ENCODE assay signal across 17 cellular contexts in genomic region chr13:99271249-99271648, GRCh38. TPM values are rescaled to one million over a fixed set of nuclear protein-coding genes. Genes with fewer than 3 reads are reported as not detected.
DNase-seq lines count a peak whose midpoint lies in the region; ATAC-seq and TF ChIP-seq lines count a peak whose summit lies in the region.
"Had no signal": no experiment of that assay in that cellular context is flagged by ENCODE, and none has a peak within 500 bp of the region (broad histone marks: within the 10 kb centered on the region; RNA-seq: fewer than 3 reads in every experiment).

No MANE protein-coding gene starts in this region.

- no peaks in the 10 kb centered on the region for H4K20me1 ChIP-seq in OCI-LY3 (ENCODE audit: insufficient read depth, low read length)

- no peaks in the 10 kb centered on the region for H3K27me3 ChIP-seq in CD8-positive, alpha-beta T cell (ENCODE audit: insufficient read depth, low read length)
- no peaks in the 10 kb centered on the region for H3K27me3 ChIP-seq in OCI-LY3 (ENCODE audit: low read depth, low read length)
- no peaks in the 10 kb centered on the region for H3K27me3 ChIP-seq in esophagus muscularis mucosa
- H3K27me3 ChIP-seq: breast epithelium, dorsolateral prefrontal cortex, testis had no signal

- H3K4me2 ChIP-seq in OCI-LY3 (ENCODE audit: low read length): peak overlapping the region; percentile 45

- peaks cover 49% of the 10 kb centered on the region for H3K36me3 Mint-ChIP-seq in CD8-positive, alpha-beta T cell
- H3K36me3 Mint-ChIP-seq in stimulated activated effector memory CD8-positive, alpha-beta T cell treated with anti-CD3 and anti-CD28 coated beads, Interleukin-12 subunit alpha, Interleukin-12 subunit beta, amount 100 ng/mL, for 72 hours: peaks cover 51% of the 10 kb centered on the region

- peaks cover 6% of the 10 kb centered on the region for H3K9me3 Mint-ChIP-seq in CD8-positive, alpha-beta T cell
- peaks cover 3% of the 10 kb centered on the region for H3K9me3 Mint-ChIP-seq in stimulated activated effector memory CD8-positive, alpha-beta T cell treated with anti-CD3 and anti-CD28 coated beads, Interleukin-12 subunit alpha, Interleukin-12 subunit beta, amount 100 ng/mL, for 72 hours

- intact Hi-C loops in CD8-positive, alpha-beta T cell (cut with DNase I, micrococcal nuclease): loop anchor here in 1 of 2 experiments (5.0 kb wide), 2 partner anchors 36 to 231 kb away; partner anchors contain the start of genes GPR183 and TM9SF2
- intact Hi-C loops in esophagus muscularis mucosa (cut with DNase I): loop anchor here (10.0 kb wide), 1 partner anchor 234 kb away; the partner anchor contains the start of gene TM9SF2

- H3K27ac Mint-ChIP-seq in CD8-positive, alpha-beta T cell: peak overlapping the region; percentile 92
- H3K27ac Mint-ChIP-seq in stimulated activated effector memory CD8-positive, alpha-beta T cell treated with anti-CD3 and anti-CD28 coated beads, Interleukin-12 subunit alpha, Interleukin-12 subunit beta, amount 100 ng/mL, for 72 hours: peak overlapping the region; percentile 86

- peaks cover 5% of the 10 kb centered on the region for H3K9me3 ChIP-seq in CD8-positive, alpha-beta T cell (ENCODE audit: low read length)
- H3K9me3 ChIP-seq in OCI-LY3 (ENCODE audit: insufficient read depth, low read length) (peaks cover 6% of the 10 kb centered on the region; the same call in 1 of the 2 replicates), esophagus muscularis mucosa (peaks cover 0 to 8% (median 5%) of the 10 kb centered on the region in 4 donors)
- H3K9me3 ChIP-seq: testis had no signal

- no peak overlapping the region for H3K4me3 ChIP-seq in CD8-positive, alpha-beta T cell (ENCODE audit: low read depth, low read length)
- H3K4me3 ChIP-seq in OCI-LY3 (ENCODE audit: low read length) (0 out of 2 replicates have a peak overlapping the region, but pooled peaks have one; percentile 0), esophagus muscularis mucosa (no peak overlapping the region)
- H3K4me3 ChIP-seq: breast epithelium, dorsolateral prefrontal cortex, K562, testis had no signal

- H3K4me1 Mint-ChIP-seq in CD8-positive, alpha-beta T cell (ENCODE audit: low read depth): peaks cover 68% of the 10 kb centered on the region
- H3K4me1 Mint-ChIP-seq in stimulated activated effector memory CD8-positive, alpha-beta T cell treated with anti-CD3 and anti-CD28 coated beads, Interleukin-12 subunit alpha, Interleukin-12 subunit beta, amount 100 ng/mL, for 72 hours: peaks cover 59% of the 10 kb centered on the region

- H3K36me3 ChIP-seq in CD8-positive, alpha-beta T cell (ENCODE audit: insufficient read depth, low read length): no peaks in the 10 kb centered on the region
- peaks cover 18% of the 10 kb centered on the region for H3K36me3 ChIP-seq in OCI-LY3 (replicated peaks; ENCODE audit: low read depth, low read length)
- peaks cover 0 to 6% (median 3%) of the 10 kb centered on the region in 4 donors for H3K36me3 ChIP-seq in esophagus muscularis mucosa
- H3K36me3 ChIP-seq: breast epithelium had no signal

- no peak overlapping the region for H2AFZ ChIP-seq in OCI-LY3 (ENCODE audit: low read depth, low read length)

- TF ChIP-seq EP300 in esophagus muscularis mucosa (IDR thresholded peaks at IDR 0.05): no peak

- no peak for DNase-seq in CD8-positive, alpha-beta T cell
- DNase-seq in esophagus muscularis mucosa (ENCODE audit: extremely low spot score) (no peak), Kasumi-1 (lab: John Stamatoyannopoulos, UW) (no peak)
- no peak for DNase-seq in stimulated activated effector memory CD8-positive, alpha-beta T cell treated with anti-CD3 and anti-CD28 coated beads, Interleukin-12 subunit alpha, Interleukin-12 subunit beta, amount 100 ng/mL, for 72 hours (ENCODE audit: low spot score in 2 of 2)
- DNase-seq: dorsolateral prefrontal cortex, head of caudate nucleus, islet precursor cell, mesendoderm, NCI-H774, right cardiac atrium, testis had no signal

- no peak for TF ChIP-seq CTCF in CD8-positive, alpha-beta T cell (IDR thresholded peaks at IDR 0.05)
- no peak for TF ChIP-seq CTCF in OCI-LY3 (IDR thresholded peaks at IDR 0.05; ENCODE audit: low read depth, low read length)
- no peak for TF ChIP-seq CTCF in esophagus muscularis mucosa (IDR thresholded peaks at IDR 0.05)

- no peak overlapping the region for H3K4me3 Mint-ChIP-seq in CD8-positive, alpha-beta T cell
- no peak overlapping the region for H3K4me3 Mint-ChIP-seq in stimulated activated effector memory CD8-positive, alpha-beta T cell treated with anti-CD3 and anti-CD28 coated beads, Interleukin-12 subunit alpha, Interleukin-12 subunit beta, amount 100 ng/mL, for 72 hours

- WGBS in esophagus muscularis mucosa: 73% methylated on average over 3 of the region's 3 CpGs

- POLR2A ChIA-PET in CD8-positive, alpha-beta T cell (lab: Charles Lee): interaction anchor here (1.1 to 3.9 kb wide), 6 partner anchors 13 to 166 kb away, joined by 3 to 27 read pairs (median 6); partner anchors contain the start of genes GPR18 and UBAC2

- H3K27me3 Mint-ChIP-seq in CD8-positive, alpha-beta T cell (ENCODE audit: low read depth): no peaks in the 10 kb centered on the region

- H3K79me2 ChIP-seq in OCI-LY3 (ENCODE audit: low read length): peaks cover 3% of the 10 kb centered on the region; the same call in 1 of the 2 replicates

- peaks cover 57% of the 10 kb centered on the region for H3K4me1 ChIP-seq in CD8-positive, alpha-beta T cell (ENCODE audit: insufficient read depth, low read length)
- H3K4me1 ChIP-seq in OCI-LY3 (ENCODE audit: low read length) (peaks cover 39% of the 10 kb centered on the region), esophagus muscularis mucosa (peaks cover 3 to 28% (median 17%) of the 10 kb centered on the region in 4 donors)
- H3K4me1 ChIP-seq: breast epithelium had no signal

- no peak overlapping the region for H3K9ac ChIP-seq in OCI-LY3 (ENCODE audit: low read length)

- no peak overlapping the region for H3K27ac ChIP-seq in CD8-positive, alpha-beta T cell (ENCODE audit: low read depth, low read length)
- H3K27ac ChIP-seq in OCI-LY3 (ENCODE audit: low read length) (peak overlapping the region; percentile 52), esophagus muscularis mucosa (replicated peaks in 1 of 4) (peak overlapping the region; percentile 5 to 52 (median 30))
- H3K27ac ChIP-seq: breast epithelium had no signal

- no peak for ATAC-seq in CD8-positive, alpha-beta T cell
- no peak for ATAC-seq in stimulated activated effector memory CD8-positive, alpha-beta T cell treated with anti-CD3 and anti-CD28 coated beads, Interleukin-12 subunit alpha, Interleukin-12 subunit beta, amount 100 ng/mL, for 72 hours
- ATAC-seq in HG03045 (IDR thresholded peaks at IDR 0.05; ENCODE audit: unreplicated experiment) (no peak), GM21825 (IDR thresholded peaks at IDR 0.05; ENCODE audit: unreplicated experiment) (no peak)
- ATAC-seq: esophagus mucosa, K562, right cardiac atrium had no signal

- CTCF ChIA-PET in CD8-positive, alpha-beta T cell (lab: Charles Lee): interaction anchor here (0.9 to 14.9 kb wide), 15 partner anchors 9 to 169 kb away, joined by 3 to 402 read pairs (median 29); partner anchors contain the start of genes GPR183 and UBAC2

- TF ChIP-seq POLR2A in esophagus muscularis mucosa (IDR thresholded peaks at IDR 0.05; ENCODE audit: low read depth): no peak

RNA-seq across cellular contexts. Expression of gene GPR18, which starts 13.1 kb away (rescaled TPM):
- total RNA-seq in CD8-positive, alpha-beta T cell: 10 to 100 TPM; 31.9 to 36.2 TPM
- not detected for total RNA-seq in esophagus muscularis mucosa
- total RNA-seq: dorsolateral prefrontal cortex, esophagus mucosa, K562 had no signal

RNA-seq across cellular contexts. Expression of gene GPR183, which starts 36.0 kb away (rescaled TPM):
- total RNA-seq in CD8-positive, alpha-beta T cell: 10 to 100 TPM; 80.2 to 85.5 TPM
- 10 to 100 TPM; 11.9 to 32.1 (median 22.3) TPM for total RNA-seq in esophagus muscularis mucosa

Comparison
In these comparisons a context has a peak if more than half of its experiments do, and no peak if none do; other contexts are left out.
1. RNA of gene GPR18, which starts 13.1 kb away (total RNA-seq): 31.9 to 36.2 TPM in CD8-positive, alpha-beta T cell; not detected in esophagus muscularis mucosa; every median in the first group is over 10 times any median in the second.